In the genomic region with DNA sequence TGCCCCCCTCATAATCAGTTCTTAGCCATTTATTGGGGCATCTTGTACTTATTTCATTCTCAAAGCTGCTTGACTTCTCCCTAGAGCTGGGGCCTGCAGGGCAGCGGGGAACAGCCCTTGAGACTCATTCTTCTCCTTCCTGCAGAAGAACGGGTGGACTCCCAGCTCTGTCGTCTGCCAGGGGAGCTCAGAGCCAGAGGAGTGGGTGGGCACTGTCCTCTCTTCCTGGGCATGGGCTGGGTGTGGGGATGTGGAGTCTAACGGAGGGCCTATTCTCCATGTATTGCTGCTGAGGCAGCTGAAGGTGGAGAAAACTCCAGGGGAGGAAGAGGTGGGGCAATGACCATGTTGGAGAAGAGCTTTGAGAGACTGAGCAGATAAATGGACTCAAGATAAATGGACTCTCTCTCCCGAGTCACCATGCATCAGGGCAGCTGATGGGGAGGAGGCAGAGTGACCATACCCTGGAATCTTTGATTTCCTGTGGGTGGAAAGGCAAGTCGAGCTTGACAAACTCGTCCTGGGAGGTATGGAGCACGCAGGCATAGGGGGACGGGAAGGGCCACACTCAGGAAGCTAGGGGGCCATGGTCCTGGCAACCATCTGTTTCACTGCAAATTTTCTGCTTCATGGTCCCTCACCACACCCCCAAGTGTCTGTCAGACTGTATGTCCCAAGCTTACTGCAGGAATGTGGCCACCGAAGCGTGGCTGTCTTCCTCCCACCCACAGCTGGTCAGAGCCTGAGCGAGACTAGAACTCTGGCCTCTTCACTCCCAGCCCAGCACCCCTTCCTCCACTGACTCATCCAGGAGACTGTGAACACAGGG, we compare ENCODE assay signal across 19 cellular contexts. TPM values are rescaled to one million over a fixed set of nuclear protein-coding genes. Genes with fewer than 3 reads are reported as not detected.
DNase-seq lines count a peak whose midpoint lies in the region; ATAC-seq and TF ChIP-seq lines count a peak whose summit lies in the region.
"Had no signal": no experiment of that assay in that cellular context is flagged by ENCODE, and none has a peak within 500 bp of the region (broad histone marks: within the 10 kb centered on the region; RNA-seq: fewer than 3 reads in every experiment).

No MANE protein-coding gene starts in this region.

- intact Hi-C loops in activated T-helper 1 cell treated with anti-CD3 and anti-CD28 coated beads, Interleukin-12 subunit alpha, Interleukin-12 subunit beta, Interleukin-2, Interleukin-4 antibody, amounts not matched to agents 30 ng/mL and 10 ng/mL and 1 ng/mL, durations not matched to agents 14 hours and 24 hours and 36 hours (cut with micrococcal nuclease) = no loop called here

- H3K4me1 ChIP-seq in BLaER1 treated with 17β-estradiol and CSF1 and Interleukin-3, amounts not matched to agents 10 nM and 100 nM = peaks cover 15 to 29% (median 21%) of the 10 kb centered on the region in 10 experiments
- H3K4me1 ChIP-seq: upper lobe of right lung had no signal

- H3K27me3 Mint-ChIP-seq in nephron progenitor cell (ENCODE audit: low read depth, poor library complexity) = peaks cover 17% of the 10 kb centered on the region
- peaks cover 10% of the 10 kb centered on the region for H3K27me3 Mint-ChIP-seq in activated T-helper 1 cell treated with anti-CD3 and anti-CD28 coated beads, Interleukin-12 subunit alpha, Interleukin-12 subunit beta, Interleukin-2, Interleukin-4 antibody, amounts not matched to agents 30 ng/mL and 10 ng/mL and 1 ng/mL, durations not matched to agents 14 hours and 24 hours and 36 hours (ENCODE audit: insufficient read depth)

- H3K9me3 ChIP-seq in BLaER1 treated with 17β-estradiol and CSF1 and Interleukin-3, amounts not matched to agents 10 nM and 100 nM (replicated peaks in 1 of 11) = no peaks in the 10 kb centered on the region
- H3K9me3 ChIP-seq: upper lobe of right lung had no signal

- DNase-seq in NCI-H226 = peak; percentile 71
- DNase-seq in epithelial cell of proximal tubule (ENCODE audit: low read depth) = no peak
- DNase-seq in nephron progenitor cell = no peak
- DNase-seq in activated T-helper 1 cell treated with anti-CD3 and anti-CD28 coated beads, Interleukin-12 subunit alpha, Interleukin-12 subunit beta, Interleukin-2, Interleukin-4 antibody, amounts not matched to agents 30 ng/mL and 10 ng/mL and 1 ng/mL, durations not matched to agents 14 hours and 24 hours and 36 hours (ENCODE audit: low spot score) = no peak
- DNase-seq: ACHN; activated effector memory CD4-positive, alpha-beta T cell treated with Interleukin-2 at 50 U/mL for 16 hours; amniotic stem cell; GDM1; islet precursor cell; NCI-H1436 treated with DMSO at 0.1 percent for 48 hours; stimulated activated CD4-positive, alpha-beta T cell treated with anti-CD3 and anti-CD28 coated beads, Interleukin-12 subunit alpha, Interleukin-12 subunit beta, amount 100 ng/mL, for 4 hours; stimulated activated naive CD8-positive, alpha-beta T cell treated with anti-CD3 and anti-CD28 coated beads, Interleukin-15, Interleukin-2, amounts not matched to agents 100 U/mL and 50 U/mL, for 24 hours; upper lobe of right lung had no signal

- ATAC-seq in HG02759 (IDR thresholded peaks at IDR 0.05; ENCODE audit: unreplicated experiment) (no peak), HG02938 (IDR thresholded peaks at IDR 0.05; ENCODE audit: unreplicated experiment) (no peak), GM18505 (IDR thresholded peaks at IDR 0.05; ENCODE audit: unreplicated experiment) (no peak)
- ATAC-seq: stimulated activated naive CD8-positive, alpha-beta T cell treated with anti-CD3 and anti-CD28 coated beads, Interleukin-15, Interleukin-2, amounts not matched to agents 100 U/mL and 50 U/mL, for 24 hours; upper lobe of right lung; WTC11 had no signal

- H3K4me2 ChIP-seq in BLaER1 treated with 17β-estradiol and CSF1 and Interleukin-3, amounts not matched to agents 10 nM and 100 nM = peak overlapping the region; percentile 18 to 73 (median 65)
- H3K4me2 ChIP-seq: KMS-11 had no signal

- peak overlapping the region; percentile 36 for H3K4me3 Mint-ChIP-seq in nephron progenitor cell
- no peak overlapping the region for H3K4me3 Mint-ChIP-seq in activated T-helper 1 cell treated with anti-CD3 and anti-CD28 coated beads, Interleukin-12 subunit alpha, Interleukin-12 subunit beta, Interleukin-2, Interleukin-4 antibody, amounts not matched to agents 30 ng/mL and 10 ng/mL and 1 ng/mL, durations not matched to agents 14 hours and 24 hours and 36 hours
- H3K4me3 Mint-ChIP-seq: WTC11 had no signal

- no peaks in the 10 kb centered on the region for H3K9me3 Mint-ChIP-seq in nephron progenitor cell
- H3K9me3 Mint-ChIP-seq in activated T-helper 1 cell treated with anti-CD3 and anti-CD28 coated beads, Interleukin-12 subunit alpha, Interleukin-12 subunit beta, Interleukin-2, Interleukin-4 antibody, amounts not matched to agents 30 ng/mL and 10 ng/mL and 1 ng/mL, durations not matched to agents 14 hours and 24 hours and 36 hours = no peaks in the 10 kb centered on the region
- H3K9me3 Mint-ChIP-seq: WTC11 had no signal

- H3K36me3 ChIP-seq in BLaER1 treated with 17β-estradiol and CSF1 and Interleukin-3, amounts not matched to agents 10 nM and 100 nM = no peaks in the 10 kb centered on the region
- H3K36me3 ChIP-seq: upper lobe of right lung had no signal

- no peak for TF ChIP-seq POLR2A in GM18505 (IDR thresholded peaks at IDR 0.05; ENCODE audit: borderline replicate concordance, extremely low read depth, insufficient read depth, insufficient read length)

- H4K20me1 ChIP-seq in BLaER1 treated with 17β-estradiol and CSF1 and Interleukin-3, amounts not matched to agents 10 nM and 100 nM = no peaks in the 10 kb centered on the region; a peak in 1 of 22 replicates

- H3K27me3 ChIP-seq in BLaER1 treated with 17β-estradiol and CSF1 and Interleukin-3, amounts not matched to agents 10 nM and 100 nM = no peaks in the 10 kb centered on the region
- H3K27me3 ChIP-seq: upper lobe of right lung had no signal

- H3K36me3 Mint-ChIP-seq in nephron progenitor cell (ENCODE audit: low read depth) = no peaks in the 10 kb centered on the region
- no peaks in the 10 kb centered on the region for H3K36me3 Mint-ChIP-seq in activated T-helper 1 cell treated with anti-CD3 and anti-CD28 coated beads, Interleukin-12 subunit alpha, Interleukin-12 subunit beta, Interleukin-2, Interleukin-4 antibody, amounts not matched to agents 30 ng/mL and 10 ng/mL and 1 ng/mL, durations not matched to agents 14 hours and 24 hours and 36 hours (ENCODE audit: low read depth)
- H3K36me3 Mint-ChIP-seq: WTC11 had no signal

- no peak overlapping the region; a peak in 1 of 22 replicates for H3K27ac ChIP-seq in BLaER1 treated with 17β-estradiol and CSF1 and Interleukin-3, amounts not matched to agents 10 nM and 100 nM
- H3K27ac ChIP-seq: KMS-11, upper lobe of right lung had no signal

- peak overlapping the region; percentile 85 for H3K27ac Mint-ChIP-seq in nephron progenitor cell
- H3K27ac Mint-ChIP-seq in activated T-helper 1 cell treated with anti-CD3 and anti-CD28 coated beads, Interleukin-12 subunit alpha, Interleukin-12 subunit beta, Interleukin-2, Interleukin-4 antibody, amounts not matched to agents 30 ng/mL and 10 ng/mL and 1 ng/mL, durations not matched to agents 14 hours and 24 hours and 36 hours = no peak overlapping the region
- H3K27ac Mint-ChIP-seq: WTC11 had no signal

- TF ChIP-seq CTCF in epithelial cell of proximal tubule (conservative IDR thresholded peaks at IDR 0.05; ENCODE audit: low read depth, low read length) = peak; percentile 12
- no peak for TF ChIP-seq CTCF in nephron progenitor cell (IDR thresholded peaks at IDR 0.05)

- H3K4me3 ChIP-seq in BLaER1 treated with 17β-estradiol and CSF1 and Interleukin-3, amounts not matched to agents 10 nM and 100 nM = no peak overlapping the region
- no peak overlapping the region for H3K4me3 ChIP-seq in epithelial cell of proximal tubule (ENCODE audit: low read depth, low read length)
- H3K4me3 ChIP-seq: upper lobe of right lung had no signal

- H3K9ac ChIP-seq in BLaER1 treated with 17β-estradiol and CSF1 and Interleukin-3, amounts not matched to agents 10 nM and 100 nM = no peak overlapping the region
- H3K9ac ChIP-seq: KMS-11 had no signal

- H3K4me1 Mint-ChIP-seq in nephron progenitor cell = peaks cover 67% of the 10 kb centered on the region
- H3K4me1 Mint-ChIP-seq in activated T-helper 1 cell treated with anti-CD3 and anti-CD28 coated beads, Interleukin-12 subunit alpha, Interleukin-12 subunit beta, Interleukin-2, Interleukin-4 antibody, amounts not matched to agents 30 ng/mL and 10 ng/mL and 1 ng/mL, durations not matched to agents 14 hours and 24 hours and 36 hours (ENCODE audit: low read depth) = no peaks in the 10 kb centered on the region

RNA-seq across cellular contexts. Expression of a gene that starts 56.9 kb away (rescaled TPM):
- 19.7 and 51.1 TPM in 2 replicates for total RNA-seq in epithelial cell of proximal tubule
- total RNA-seq in activated T-helper 1 cell treated with anti-CD3 and anti-CD28 coated beads, Interleukin-12 subunit alpha, Interleukin-12 subunit beta, Interleukin-2, Interleukin-4 antibody, amounts not matched to agents 30 ng/mL and 10 ng/mL and 1 ng/mL, durations not matched to agents 14 hours and 24 hours and 36 hours = 47.4 and 49.8 TPM in 2 replicates
